8 cellular contexts compared by ENCODE assay signal in genomic region chr19:8240274-8241229, GRCh38. TPM values are rescaled to one million over a fixed set of nuclear protein-coding genes. Genes with fewer than 3 reads are reported as not detected.
DNase-seq lines count a peak whose midpoint lies in the region; ATAC-seq and TF ChIP-seq lines count a peak whose summit lies in the region.

No MANE protein-coding gene starts in this region.

- CTCF ChIA-PET in RWPE1 (lab: Yijun Ruan, JAX) = interaction anchor here (0.5 to 1.8 kb wide), 4 partner anchors 22 to 261 kb away, joined by 3 to 8 read pairs (median 4); no protein-coding TSS in a partner anchor

- ATAC-seq in HG03095 (IDR thresholded peaks at IDR 0.05; ENCODE audit: unreplicated experiment) = no peak

- no peak for TF ChIP-seq POLR2A in uterus (IDR thresholded peaks at IDR 0.05)

- DNase-seq in GM13976 (ENCODE audit: low spot score) = peak; percentile 95
- peak; percentile 77 to 82 for DNase-seq in HL-60 (ENCODE audit: low read depth in 1 of 2, low spot score in 1 of 2)
- DNase-seq in RWPE1 (ENCODE audit: low spot score) = peak; percentile 95
- peak in 55 of 56 donors; percentile 19 to 93 (median 72) for DNase-seq in amygdala (lab: John Stamatoyannopoulos, UW)
- peak; percentile 92 for DNase-seq in cardiac septum (ENCODE audit: low spot score)
- peak; percentile 96 for DNase-seq in posterior vena cava (ENCODE audit: low spot score)
- peak; percentile 89 to 90 for DNase-seq in uterus

- H3K27ac ChIP-seq in HL-60 (replicated peaks) (no peak overlapping the region), RWPE1 (peak overlapping the region; percentile 92), uterus (peak overlapping the region; percentile 19 to 65)

- H3K9me3 ChIP-seq in uterus = peaks cover 0 to 6% of the 10 kb centered on the region in 2 donors

- no peak for TF ChIP-seq CTCF in GM13976 (IDR thresholded peaks at IDR 0.05; ENCODE audit: borderline replicate concordance, control extremely low read depth, extremely low read depth, insufficient read depth, missing control alignments)
- TF ChIP-seq CTCF in HL-60 (IDR thresholded peaks at IDR 0.05; ENCODE audit: insufficient read depth, low read length) = no peak
- TF ChIP-seq CTCF in RWPE1 (conservative IDR thresholded peaks at IDR 0.05; ENCODE audit: low read depth) = no peak
- no peak for TF ChIP-seq CTCF in uterus (IDR thresholded peaks at IDR 0.05)

- no peaks in the 10 kb centered on the region for H3K27me3 ChIP-seq in HL-60 (ENCODE audit: insufficient read depth, poor library complexity, severe bottlenecking)
- H3K27me3 ChIP-seq in uterus = no peaks in the 10 kb centered on the region

- in situ Hi-C loops in GM13976 (cut with MboI; ENCODE audit: low sequenced_read_pairs, unreplicated experiment) = no loop called here

- POLR2A ChIA-PET in RWPE1 (lab: Yijun Ruan, JAX; ENCODE audit: low non-redundant PET) = no interaction called here

- no peaks in the 10 kb centered on the region for H3K36me3 ChIP-seq in uterus

- H3K4me3 ChIP-seq in HL-60 (replicated peaks; ENCODE audit: insufficient read depth, low read length) = no peak overlapping the region
- H3K4me3 ChIP-seq in uterus = no peak overlapping the region

- no peaks in the 10 kb centered on the region for H3K4me1 ChIP-seq in uterus

- intact Hi-C loops in cardiac septum (cut with DNase I) (no loop called here), posterior vena cava (cut with DNase I) (no loop called here), uterus (cut with DNase I; ENCODE audit: low total_unique reads) (no loop called here)

RNA-seq across cellular contexts. Expression of gene CERS4, which starts 31.4 kb away (rescaled TPM):
- 24.1 TPM for total RNA-seq in cardiac septum
- total RNA-seq in posterior vena cava = 10 to 100 TPM; 23.2 to 28.8 TPM
- total RNA-seq in uterus = 10 to 100 TPM; 37.1 to 60.8 (median 38.7) TPM
